Comparison of ENCODE assay signal across 12 cellular contexts in genomic region chr2:241759893-241760292, GRCh38. TPM values are rescaled to one million over a fixed set of nuclear protein-coding genes. Genes with fewer than 3 reads are reported as not detected.
A peak's percentile ranks its signal among the peaks of the same experiment; 100 is the strongest.
DNase-seq lines count a peak whose midpoint lies in the region; ATAC-seq and TF ChIP-seq lines count a peak whose summit lies in the region.
"Not testable (repeated sequence)": the region's sequence is repeated elsewhere in the genome, so short reads cannot be mapped to it uniquely, and the experiment has no call there.
"Had no signal": no experiment of that assay in that cellular context is flagged by ENCODE, and none has a peak within 500 bp of the region (broad histone marks: within the 10 kb centered on the region; RNA-seq: fewer than 3 reads in every experiment).

No MANE protein-coding gene starts in this region.

- DNase-seq in WTC11 (ENCODE audit: low spot score); endothelial cell (ENCODE audit: low spot score); mesothelial cell of epicardium (ENCODE audit: low spot score in 2 of 2, unreplicated experiment in 2 of 2): not testable (repeated sequence)
- DNase-seq in activated effector memory CD4-positive, alpha-beta T cell treated with anti-CD3 and anti-CD28 coated beads, Interleukin-2, amount 50 U/mL, for 16 hours = peak; percentile 60
- DNase-seq in posterior vena cava (ENCODE audit: low spot score) = peak; percentile 25
- DNase-seq in aorta = peak; percentile 22 to 36

- H3K27me3 Mint-ChIP-seq in WTC11 (ENCODE audit: low read depth); endothelial cell (ENCODE audit: unreplicated experiment); mesothelial cell of epicardium (ENCODE audit: low read depth): not testable (repeated sequence)

- not testable (repeated sequence) for H3K27ac ChIP-seq in HEK293 (ENCODE audit: extremely low read depth, low read depth, low read length); aorta (ENCODE audit: low read depth in 1 of 2, low read length in 2 of 2)

- POLR2A ChIA-PET in HEK293 (lab: Yijun Ruan, JAX); WTC11 (lab: Charles Lee): not testable (repeated sequence)

- peaks cover 0 to 33% of the 10 kb centered on the region in 2 experiments; a peak in 2 of 3 replicates for H3K36me3 ChIP-seq in HEK293 (ENCODE audit: control insufficient read depth in 2 of 2, insufficient read depth in 1 of 2, low read length in 2 of 2)
- H3K36me3 ChIP-seq in aorta (ENCODE audit: control insufficient read depth in 1 of 2, insufficient read depth in 2 of 2, low read length in 1 of 2) = not testable (repeated sequence)

- not testable (repeated sequence) for H3K4me1 Mint-ChIP-seq in WTC11; endothelial cell (ENCODE audit: unreplicated experiment)
- peaks cover 33% of the 10 kb centered on the region for H3K4me1 Mint-ChIP-seq in mesothelial cell of epicardium

- not testable (repeated sequence) for H3K4me1 ChIP-seq in HEK293 (ENCODE audit: control insufficient read depth, insufficient read depth, low read length); aorta (ENCODE audit: control insufficient read depth in 1 of 2, insufficient read depth in 2 of 2, low read length in 2 of 2)

- H3K9me3 ChIP-seq in HEK293 (ENCODE audit: control insufficient read depth, insufficient read depth, low read depth, low read length); aorta (ENCODE audit: control insufficient read depth, low read length): not testable (repeated sequence)

- not testable (repeated sequence) for H3K27ac Mint-ChIP-seq in WTC11; endothelial cell (ENCODE audit: unreplicated experiment)
- peak overlapping the region; percentile 54 for H3K27ac Mint-ChIP-seq in mesothelial cell of epicardium

- not testable (repeated sequence) for ATAC-seq in WTC11; aorta (ENCODE audit: low FRiP score)

- not testable (repeated sequence) for H3K4me3 Mint-ChIP-seq in WTC11, mesothelial cell of epicardium
- peak overlapping the region; percentile 16 for H3K4me3 Mint-ChIP-seq in endothelial cell (ENCODE audit: unreplicated experiment)

- CTCF ChIA-PET in HEK293 (lab: Yijun Ruan, JAX) = interaction anchor here (0.6 kb wide), 1 partner anchor 18 kb away, joined by 4 read pairs; no protein-coding TSS in a partner anchor
- CTCF ChIA-PET in WTC11 (lab: Charles Lee) = not testable (repeated sequence)

- H3K4me3 ChIP-seq in HEK293 (ENCODE audit: low read depth, low read length); aorta (ENCODE audit: low read length in 2 of 2): not testable (repeated sequence)

- H3K27me3 ChIP-seq in aorta (ENCODE audit: control insufficient read depth in 1 of 2, insufficient read depth in 2 of 2, low read length in 1 of 2) = not testable (repeated sequence)

- H3K36me3 Mint-ChIP-seq in WTC11 (peaks cover 20% of the 10 kb centered on the region), endothelial cell (ENCODE audit: low read depth, unreplicated experiment) (peaks cover 18% of the 10 kb centered on the region), mesothelial cell of epicardium (peaks cover 24% of the 10 kb centered on the region)

- not testable (repeated sequence) for H3K9me3 Mint-ChIP-seq in WTC11; endothelial cell (ENCODE audit: unreplicated experiment); mesothelial cell of epicardium

- intact Hi-C loops in posterior vena cava (cut with DNase I); aorta (cut with DNase I): not testable (repeated sequence)

- not testable (repeated sequence) for TF ChIP-seq CTCF in HEK293 (tag by site-specific recombination; IDR thresholded peaks at IDR 0.05); WTC11 (IDR thresholded peaks at IDR 0.05); endothelial cell (IDR thresholded peaks at IDR 0.05; ENCODE audit: unreplicated experiment); mesothelial cell of epicardium (IDR thresholded peaks at IDR 0.05; ENCODE audit: unreplicated experiment)

- 95 to 96% methylated on average over 7 to 11 of the region's 16 CpGs for WGBS in aorta, 2 donors

TF ChIP-seq in HEK293, 187 proteins besides CTCF, POLR2A, EP300 and RAD21:
- peak; percentile 94 for TF ChIP-seq ZNF10 (tag by site-specific recombination; IDR thresholded peaks at IDR 0.05)
TF ChIP-seq in HEK293: peak in this region for 1; not testable (repeated sequence) for 186.

TF ChIP-seq in WTC11, 78 proteins besides CTCF, POLR2A, EP300 and RAD21:
- 0 out of 2 replicates have a peak, but pooled peaks have one; percentile 28 for TF ChIP-seq ZNF121 (CRISPR knock-in tag; IDR thresholded peaks at IDR 0.05)

RNA-seq across cellular contexts. Expression of gene GAL3ST2, which starts 16.7 kb away (rescaled TPM):
- total RNA-seq in WTC11 (2021) = 0.73 to 0.98 TPM (median 0.78 TPM) in 3 replicates
- not detected for total RNA-seq in endothelial cell (ENCODE audit: unreplicated experiment)
- total RNA-seq in mesothelial cell of epicardium = 0.86 to 1.1 TPM (median 1.1 TPM) in 3 replicates
- total RNA-seq in posterior vena cava = not detected
- total RNA-seq in aorta = not detected
- polyA plus RNA-seq in aorta = not detected
- total RNA-seq: H1, IMR-90, Right ventricle myocardium inferior, RPMI7951, SJCRH30 had no signal
- polyA plus RNA-seq: H1 had no signal

RNA-seq across cellular contexts. Expression of gene D2HGDH, which starts 25.5 kb away (rescaled TPM):
- total RNA-seq in WTC11 (2021) (22.7 to 28.1 TPM (median 26.8 TPM) in 3 replicates), endothelial cell (ENCODE audit: unreplicated experiment) (11.4 TPM), mesothelial cell of epicardium (55.5 to 60.3 TPM (median 56.6 TPM) in 3 replicates), posterior vena cava (10 to 100 TPM; 12.4 to 18.8 TPM), aorta (10 to 100 TPM; 20.5 to 29.9 TPM)
- 10 to 100 TPM in 1 of 2 donors, 1 to 10 TPM in 1; 4.1 to 69.8 TPM for polyA plus RNA-seq in aorta

RNA-seq across cellular contexts. Expression of gene NEU4, which starts 49.1 kb away (rescaled TPM):
- total RNA-seq in WTC11 (2021) (2.2 to 4.1 TPM (median 3.0 TPM) in 3 replicates), endothelial cell (ENCODE audit: unreplicated experiment) (0.33 TPM), mesothelial cell of epicardium (0.87 to 1.8 TPM (median 1.7 TPM) in 3 replicates), posterior vena cava (under 1 TPM in 1 of 2 donors, not detected in 1; 0.38 TPM), aorta (under 1 TPM in 1 of 2 donors, not detected in 1; 0.26 TPM)
- polyA plus RNA-seq in aorta = 1 to 10 TPM in 1 of 2 donors, not detected in 1; 6.4 TPM
- total RNA-seq: IMR-90, RPMI7951 had no signal
- polyA plus RNA-seq: IMR-90 had no signal

RNA-seq across cellular contexts. Expression of gene ING5, which starts 58.1 kb away (rescaled TPM):
- total RNA-seq in WTC11 (2021) (43.1 to 47.4 TPM (median 45.3 TPM) in 3 replicates), endothelial cell (ENCODE audit: unreplicated experiment) (19.9 TPM), mesothelial cell of epicardium (50.8 to 56.9 TPM (median 51.8 TPM) in 3 replicates), posterior vena cava (10 to 100 TPM; 17.5 to 18.6 TPM), aorta (10 to 100 TPM; 30.7 to 31.7 TPM)
- 10 to 100 TPM; 11.9 to 51.7 TPM for polyA plus RNA-seq in aorta
